ENCODE assay signal across 25 cellular contexts in the genomic region with DNA sequence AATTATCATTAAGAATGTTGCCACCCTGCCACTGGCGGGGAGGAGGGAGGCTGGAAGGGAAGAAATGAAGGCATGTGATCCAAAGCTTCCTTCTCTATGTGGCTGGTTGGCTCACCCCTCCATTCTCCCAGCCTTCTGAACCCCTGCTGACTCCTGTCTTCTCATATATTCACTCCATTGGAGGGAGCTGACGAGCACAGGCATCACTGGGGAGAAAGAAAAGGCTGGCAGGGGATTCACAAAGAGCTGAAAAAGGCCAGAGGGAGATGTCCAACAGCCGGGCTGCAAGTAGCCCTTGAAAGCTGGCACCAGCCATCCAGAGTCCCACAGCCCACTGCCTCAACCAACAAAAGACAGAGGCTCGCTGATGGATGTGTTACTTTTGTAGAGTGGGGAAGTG.
"Had no signal": no experiment of that assay in that cellular context is flagged by ENCODE, and none has a peak within 500 bp of the region (broad histone marks: within the 10 kb centered on the region; RNA-seq: fewer than 3 reads in every experiment).

No MANE protein-coding gene starts in this region.

- H3K4me3 Mint-ChIP-seq: activated naive CD8-positive, alpha-beta T cell; activated T-cell treated with anti-CD3 and anti-CD28 coated beads, Interleukin-2, amount 50 U/mL, for 4 hours; endodermal cell; natural killer cell treated with Interleukin-12 subunit alpha and Interleukin-12 subunit beta and Interleukin-15 and Interleukin-18, amount 100 ng/mL, for 72 hours; stimulated activated naive CD8-positive, alpha-beta T cell treated with anti-CD3 and anti-CD28 coated beads, Interleukin-15, Interleukin-2, amounts not matched to agents 100 ng/mL and 50 ng/mL, for 24 hours; WTC11 had no signal

- H3K9me3 ChIP-seq: adrenal gland, gastroesophageal sphincter had no signal

- H3K27ac Mint-ChIP-seq: activated naive CD8-positive, alpha-beta T cell; activated T-helper 2 cell treated with anti-CD3 and anti-CD28 coated beads, Interferon-gamma antibody, Interleukin-2, Interleukin-4, amounts not matched to agents 10 μg/mL and 5 μg/mL and 100 μg/mL, durations not matched to agents 14 hours and 24 hours and 36 hours; endodermal cell; natural killer cell treated with Interleukin-12 subunit alpha and Interleukin-12 subunit beta and Interleukin-15 and Interleukin-18, amount 100 ng/mL, for 72 hours; stimulated activated naive CD8-positive, alpha-beta T cell treated with anti-CD3 and anti-CD28 coated beads, Interleukin-15, Interleukin-2, amounts not matched to agents 100 ng/mL and 50 ng/mL, for 24 hours; WTC11 had no signal

- H3K36me3 ChIP-seq: adrenal gland, esophagus squamous epithelium, gastroesophageal sphincter, heart left ventricle, right lobe of liver, tibial artery had no signal

- ATAC-seq: activated T-cell treated with anti-CD3 and anti-CD28 coated beads, Interleukin-2, amount 50 U/mL, for 4 hours; gastroesophageal sphincter; left colon; natural killer cell treated with Interleukin-12 subunit alpha and Interleukin-12 subunit beta and Interleukin-15 and Interleukin-18, amount 100 ng/mL, for 72 hours; right lobe of liver; WTC11 had no signal

- H3K79me2 ChIP-seq: parathyroid adenoma had no signal

- H3K9me3 Mint-ChIP-seq: activated T-cell treated with anti-CD3 and anti-CD28 coated beads, Interleukin-2, amount 50 U/mL, for 4 hours; activated T-helper 2 cell treated with anti-CD3 and anti-CD28 coated beads, Interferon-gamma antibody, Interleukin-2, Interleukin-4, amounts not matched to agents 10 μg/mL and 5 μg/mL and 100 μg/mL, durations not matched to agents 14 hours and 24 hours and 36 hours; natural killer cell treated with Interleukin-12 subunit alpha and Interleukin-12 subunit beta and Interleukin-15 and Interleukin-18, amount 100 ng/mL, for 72 hours; stimulated activated naive CD8-positive, alpha-beta T cell treated with anti-CD3 and anti-CD28 coated beads, Interleukin-15, Interleukin-2, amounts not matched to agents 100 ng/mL and 50 ng/mL, for 24 hours had no signal

- H3K4me1 ChIP-seq: adrenal gland, esophagus squamous epithelium, parathyroid adenoma, right lobe of liver had no signal

- DNase-seq: activated CD8-positive, alpha-beta memory T cell treated with anti-CD3 and anti-CD28 coated beads, Interleukin-2, amount 50 U/mL, for 48 hours; activated naive CD4-positive, alpha-beta T cell; activated T-cell treated with anti-CD3 and anti-CD28 coated beads, Interleukin-2, amount 50 U/mL, for 4 hours; adrenal gland; cerebellar nuclear complex; cortex of kidney; endodermal cell; esophagus squamous epithelium; heart left ventricle; islet precursor cell; left colon; mesenchymal stem cell; right lobe of liver; stimulated activated CD4-positive, alpha-beta T cell treated with anti-CD3 and anti-CD28 coated beads, Interleukin-1b, Interleukin-23, amount 100 ng/mL, for 48 hours; T-helper 1 cell; T-helper 9 cell; tibial artery had no signal

- H3K4me3 ChIP-seq: adrenal gland, esophagus squamous epithelium, gastroesophageal sphincter, heart left ventricle, right lobe of liver, skin epidermis, tibial artery had no signal

- H3K36me3 Mint-ChIP-seq: activated naive CD8-positive, alpha-beta T cell; natural killer cell treated with Interleukin-12 subunit alpha and Interleukin-12 subunit beta and Interleukin-15 and Interleukin-18, amount 100 ng/mL, for 72 hours had no signal

- H2AFZ ChIP-seq: parathyroid adenoma had no signal

- H3K27me3 Mint-ChIP-seq: activated naive CD8-positive, alpha-beta T cell; stimulated activated naive CD8-positive, alpha-beta T cell treated with anti-CD3 and anti-CD28 coated beads, Interleukin-15, Interleukin-2, amounts not matched to agents 100 ng/mL and 50 ng/mL, for 24 hours had no signal

- H3K9ac ChIP-seq: parathyroid adenoma had no signal

- H3K27ac ChIP-seq: adrenal gland, heart left ventricle, parathyroid adenoma, right lobe of liver, skin epidermis, tibial artery had no signal

- H3K27me3 ChIP-seq: esophagus squamous epithelium, gastroesophageal sphincter, right lobe of liver, tibial artery had no signal
